ENCODE assay signal across 1 cellular context in genomic region chr4:184423003-184423686, GRCh38.
TF ChIP-seq lines count a peak whose summit lies in the region.

No MANE protein-coding gene starts in this region.

TF ChIP-seq in K562, 482 proteins besides CTCF, POLR2A, EP300 and RAD21 (continued from another document):
- TF ChIP-seq RERE (CRISPR knock-in tag; IDR thresholded peaks at IDR 0.05; ENCODE audit: borderline replicate concordance) (no peak), ZNF407 (IDR thresholded peaks at IDR 0.05; ENCODE audit: low read depth) (no peak), STAG1 (CRISPR knock-in tag; IDR thresholded peaks at IDR 0.05; ENCODE audit: borderline replicate concordance) (no peak), FUS (optimal IDR thresholded peaks at IDR 0.05; ENCODE audit: low read depth, low read length) (no peak), CHD4 (IDR thresholded peaks at IDR 0.05; ENCODE audit: insufficient read depth, insufficient replicate concordance, low read depth, low read length, poor library complexity, severe bottlenecking) (no peak), LCOR (CRISPR knock-in tag; IDR thresholded peaks at IDR 0.05) (no peak), CBFA2T3 (IDR thresholded peaks at IDR 0.05) (0 out of 2 replicates have a peak, but pooled peaks have one; percentile 24), TCF3 (CRISPR knock-in tag; IDR thresholded peaks at IDR 0.05) (peak; percentile 51), FOXA3 (CRISPR knock-in tag; conservative IDR thresholded peaks at IDR 0.05 in 1 of 2, IDR thresholded peaks at IDR 0.05 in 1 of 2) (peak; percentile 13 to 51; a peak in 2 of 4 replicates), CCAR2 (IDR thresholded peaks at IDR 0.05; ENCODE audit: low read depth, low read length) (no peak)
TF ChIP-seq in K562: peak in this region for 5.
